In the genomic region with DNA sequence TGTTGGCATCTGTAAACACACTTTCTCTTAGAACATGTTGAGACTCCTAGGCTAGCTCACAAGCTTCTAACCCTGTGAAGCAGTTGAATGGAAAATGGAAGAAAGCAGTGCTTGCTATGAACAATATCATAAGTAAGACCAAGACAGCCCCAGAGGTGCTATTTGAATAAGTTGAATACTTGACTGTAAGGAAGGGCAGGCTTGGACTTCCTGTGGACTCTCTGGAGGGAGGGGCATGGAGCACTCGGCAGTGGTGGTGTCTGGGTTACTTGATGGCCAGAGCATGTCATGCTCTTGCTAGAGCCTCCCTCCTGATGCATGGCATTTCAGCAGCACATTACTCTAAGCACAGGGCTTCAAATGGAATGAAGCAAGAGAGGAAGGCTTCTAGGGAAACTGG, we compare ENCODE assay signal across 18 cellular contexts.
A peak's percentile ranks its signal among the peaks of the same experiment; 100 is the strongest.
DNase-seq lines count a peak whose midpoint lies in the region; ATAC-seq and TF ChIP-seq lines count a peak whose summit lies in the region.
"Had no signal": no experiment of that assay in that cellular context is flagged by ENCODE, and none has a peak within 500 bp of the region (broad histone marks: within the 10 kb centered on the region; RNA-seq: fewer than 3 reads in every experiment).

No MANE protein-coding gene starts in this region.

- peaks cover 0 to 1% (median 0%) of the 10 kb centered on the region in 3 donors for H3K27me3 Mint-ChIP-seq in CD14-positive monocyte (ENCODE audit: low read depth in 3 of 3)
- no peaks in the 10 kb centered on the region for H3K27me3 Mint-ChIP-seq in CD8-positive, alpha-beta memory T cell
- no peaks in the 10 kb centered on the region for H3K27me3 Mint-ChIP-seq in activated naive CD8-positive, alpha-beta T cell treated with anti-CD3 and anti-CD28 coated beads, Interleukin-2, amount 10 ng/mL, durations not matched to agents 7 days and 5 days
- no peaks in the 10 kb centered on the region for H3K27me3 Mint-ChIP-seq in naive thymus-derived CD4-positive, alpha-beta T cell
- no peaks in the 10 kb centered on the region for H3K27me3 Mint-ChIP-seq in nephron progenitor cell (ENCODE audit: low read depth, poor library complexity)

- H3K27ac ChIP-seq in CD8-positive, alpha-beta memory T cell (ENCODE audit: low read depth, low read length): no peak overlapping the region
- no peak overlapping the region for H3K27ac ChIP-seq in naive thymus-derived CD4-positive, alpha-beta T cell (ENCODE audit: low read depth, low read length)
- peak overlapping the region in 1 of 2 donors; percentile 76 for H3K27ac ChIP-seq in uterus
- H3K27ac ChIP-seq: colonic mucosa, VCaP had no signal

- H3K9me3 Mint-ChIP-seq in CD14-positive monocyte: peaks cover 0 to 4% (median 3%) of the 10 kb centered on the region in 7 donors
- H3K9me3 Mint-ChIP-seq in CD8-positive, alpha-beta memory T cell: peaks cover 0 to 10% (median 4%) of the 10 kb centered on the region in 5 donors
- peaks cover 6% of the 10 kb centered on the region for H3K9me3 Mint-ChIP-seq in activated naive CD8-positive, alpha-beta T cell treated with anti-CD3 and anti-CD28 coated beads, Interleukin-2, amount 10 ng/mL, durations not matched to agents 7 days and 5 days
- H3K9me3 Mint-ChIP-seq in naive thymus-derived CD4-positive, alpha-beta T cell: peaks cover 0 to 23% (median 3%) of the 10 kb centered on the region in 11 donors
- H3K9me3 Mint-ChIP-seq in nephron progenitor cell: peaks cover 60% of the 10 kb centered on the region

- CTCF ChIA-PET in CD8-positive, alpha-beta memory T cell (lab: Charles Lee): interaction anchor here (1.3 kb wide), 1 partner anchor 202 kb away, joined by 4 read pairs; no protein-coding TSS in a partner anchor
- CTCF ChIA-PET in naive thymus-derived CD4-positive, alpha-beta T cell (lab: Charles Lee): no interaction called here

- H3K4me1 Mint-ChIP-seq in CD14-positive monocyte (peaks cover 54% of the 10 kb centered on the region), nephron progenitor cell (peaks cover 39% of the 10 kb centered on the region)
- H3K4me1 Mint-ChIP-seq in CD8-positive, alpha-beta memory T cell: peaks cover 69 to 82% (median 81%) of the 10 kb centered on the region in 3 donors
- H3K4me1 Mint-ChIP-seq in activated naive CD8-positive, alpha-beta T cell treated with anti-CD3 and anti-CD28 coated beads, Interleukin-2, amount 10 ng/mL, durations not matched to agents 7 days and 5 days: peaks cover 56% of the 10 kb centered on the region
- H3K4me1 Mint-ChIP-seq in naive thymus-derived CD4-positive, alpha-beta T cell: peaks cover 51 to 83% (median 72%) of the 10 kb centered on the region in 7 donors

- TF ChIP-seq POLR2A in uterus (IDR thresholded peaks at IDR 0.05): no peak

- POLR2A ChIA-PET in CD8-positive, alpha-beta memory T cell (lab: Charles Lee): interaction anchor here (0.6 kb wide), 1 partner anchor 211 kb away, joined by 8 read pairs; no protein-coding TSS in a partner anchor
- POLR2A ChIA-PET in activated naive CD8-positive, alpha-beta T cell treated with anti-CD3 and anti-CD28 coated beads, Interleukin-2, amount 10 ng/mL, durations not matched to agents 7 days and 5 days (lab: Charles Lee): interaction anchor here (0.5 to 1.3 kb wide), 3 partner anchors 22 to 183 kb away, joined by 3 to 10 read pairs (median 3); no protein-coding TSS in a partner anchor
- POLR2A ChIA-PET in naive thymus-derived CD4-positive, alpha-beta T cell (lab: Charles Lee): interaction anchor here (1.1 kb wide), 1 partner anchor 60 kb away, joined by 3 read pairs; the partner anchor contains the start of genes MRPS6 and SLC5A3

- DNase-seq in CD14-positive monocyte (ENCODE audit: low spot score) (no peak), nephron progenitor cell (no peak), uterus (no peak), NCI-H748 treated with DMSO at 0.1 percent for 48 hours (lab: John Stamatoyannopoulos, UW) (no peak)
- no peak for DNase-seq in CD8-positive, alpha-beta memory T cell
- DNase-seq in activated naive CD8-positive, alpha-beta T cell treated with anti-CD3 and anti-CD28 coated beads, Interleukin-2, amount 10 ng/mL, durations not matched to agents 7 days and 5 days: no peak
- DNase-seq in naive thymus-derived CD4-positive, alpha-beta T cell: no peak
- DNase-seq: activated CD8-positive, alpha-beta memory T cell treated with anti-CD3 and anti-CD28 coated beads, Interleukin-2, amount 50 U/mL, for 4 hours; amniotic stem cell; colonic mucosa; DMS 273 treated with DMSO at 0.1 percent for 48 hours; NCI-H1436; NCI-H226; right cardiac atrium; RPMI8226; substantia nigra had no signal

- H3K27ac Mint-ChIP-seq in CD14-positive monocyte: peak overlapping the region; percentile 70 to 94 (median 92)
- peak overlapping the region in 6 of 8 donors; percentile 2 to 77 (median 34) for H3K27ac Mint-ChIP-seq in CD8-positive, alpha-beta memory T cell
- peak overlapping the region; percentile 95 for H3K27ac Mint-ChIP-seq in activated naive CD8-positive, alpha-beta T cell treated with anti-CD3 and anti-CD28 coated beads, Interleukin-2, amount 10 ng/mL, durations not matched to agents 7 days and 5 days
- H3K27ac Mint-ChIP-seq in naive thymus-derived CD4-positive, alpha-beta T cell: peak overlapping the region; percentile 26 to 90 (median 73)
- H3K27ac Mint-ChIP-seq in nephron progenitor cell: no peak overlapping the region

- peak overlapping the region; percentile 38 to 43 for H3K4me3 Mint-ChIP-seq in CD14-positive monocyte
- H3K4me3 Mint-ChIP-seq in CD8-positive, alpha-beta memory T cell: no peak overlapping the region
- no peak overlapping the region for H3K4me3 Mint-ChIP-seq in activated naive CD8-positive, alpha-beta T cell treated with anti-CD3 and anti-CD28 coated beads, Interleukin-2, amount 10 ng/mL, durations not matched to agents 7 days and 5 days
- peak overlapping the region in 9 of 10 donors; percentile 53 to 82 (median 64) for H3K4me3 Mint-ChIP-seq in naive thymus-derived CD4-positive, alpha-beta T cell
- no peak overlapping the region for H3K4me3 Mint-ChIP-seq in nephron progenitor cell

- ATAC-seq in activated naive CD8-positive, alpha-beta T cell treated with anti-CD3 and anti-CD28 coated beads, Interleukin-2, amount 10 ng/mL, durations not matched to agents 7 days and 5 days (ENCODE audit: low read depth): no peak
- ATAC-seq in naive thymus-derived CD4-positive, alpha-beta T cell: no peak
- no peak for ATAC-seq in GM18909 (IDR thresholded peaks at IDR 0.05; ENCODE audit: poor library complexity, unreplicated experiment)
- ATAC-seq: right cardiac atrium had no signal

- no peaks in the 10 kb centered on the region for H3K9me3 ChIP-seq in CD8-positive, alpha-beta memory T cell (ENCODE audit: low read length)
- H3K9me3 ChIP-seq in naive thymus-derived CD4-positive, alpha-beta T cell (ENCODE audit: control insufficient read depth in 2 of 3, low read length in 3 of 3): no peaks in the 10 kb centered on the region
- no peaks in the 10 kb centered on the region for H3K9me3 ChIP-seq in uterus
- H3K9me3 ChIP-seq: colonic mucosa had no signal

- intact Hi-C loops in CD14-positive monocyte (cut with micrococcal nuclease) (no loop called here), uterus (cut with DNase I; ENCODE audit: low total_unique reads) (no loop called here)
- intact Hi-C loops in naive thymus-derived CD4-positive, alpha-beta T cell (cut with micrococcal nuclease): no loop called here

- no peaks in the 10 kb centered on the region for H3K27me3 ChIP-seq in CD8-positive, alpha-beta memory T cell (ENCODE audit: insufficient read depth, low read length, poor library complexity, severe bottlenecking)
- no peaks in the 10 kb centered on the region for H3K27me3 ChIP-seq in naive thymus-derived CD4-positive, alpha-beta T cell (ENCODE audit: control insufficient read depth in 2 of 2, insufficient read depth in 2 of 2, low read length in 2 of 2)
- H3K27me3 ChIP-seq in uterus: no peaks in the 10 kb centered on the region
- H3K27me3 ChIP-seq: colonic mucosa had no signal

- TF ChIP-seq CTCF in CD14-positive monocyte (IDR thresholded peaks at IDR 0.05): no peak
- no peak for TF ChIP-seq CTCF in nephron progenitor cell (IDR thresholded peaks at IDR 0.05)
- TF ChIP-seq CTCF in uterus (IDR thresholded peaks at IDR 0.05): no peak

- H3K36me3 Mint-ChIP-seq in CD14-positive monocyte (peaks cover 33 to 51% of the 10 kb centered on the region in 2 donors), nephron progenitor cell (ENCODE audit: low read depth) (peaks cover 85% of the 10 kb centered on the region)
- peaks cover 37 to 74% (median 37%) of the 10 kb centered on the region in 3 donors for H3K36me3 Mint-ChIP-seq in CD8-positive, alpha-beta memory T cell
- H3K36me3 Mint-ChIP-seq in activated naive CD8-positive, alpha-beta T cell treated with anti-CD3 and anti-CD28 coated beads, Interleukin-2, amount 10 ng/mL, durations not matched to agents 7 days and 5 days: peaks cover 63% of the 10 kb centered on the region
- H3K36me3 Mint-ChIP-seq in naive thymus-derived CD4-positive, alpha-beta T cell: peaks cover 13 to 75% (median 47%) of the 10 kb centered on the region in 5 donors

- H3K4me1 ChIP-seq in CD8-positive, alpha-beta memory T cell (ENCODE audit: insufficient read depth, low read length): peaks cover 49% of the 10 kb centered on the region
- peaks cover 4 to 53% of the 10 kb centered on the region in 2 donors for H3K4me1 ChIP-seq in naive thymus-derived CD4-positive, alpha-beta T cell (ENCODE audit: control insufficient read depth in 2 of 2, insufficient read depth in 2 of 2, low read length in 2 of 2)
- peaks cover 17 to 27% of the 10 kb centered on the region in 2 donors for H3K4me1 ChIP-seq in uterus

- H3K36me3 ChIP-seq in CD8-positive, alpha-beta memory T cell (ENCODE audit: insufficient read depth, low read length): no peaks in the 10 kb centered on the region
- H3K36me3 ChIP-seq in naive thymus-derived CD4-positive, alpha-beta T cell (ENCODE audit: control insufficient read depth in 2 of 3, insufficient read depth in 3 of 3, low read length in 3 of 3): peaks cover 0 to 11% (median 0%) of the 10 kb centered on the region in 3 experiments
- no peaks in the 10 kb centered on the region for H3K36me3 ChIP-seq in uterus
- H3K36me3 ChIP-seq: colonic mucosa had no signal

- H3K4me3 ChIP-seq in CD8-positive, alpha-beta memory T cell (ENCODE audit: low read length): no peak overlapping the region
- no peak overlapping the region for H3K4me3 ChIP-seq in naive thymus-derived CD4-positive, alpha-beta T cell (ENCODE audit: low read length)
- H3K4me3 ChIP-seq in uterus: no peak overlapping the region
- H3K4me3 ChIP-seq: colonic mucosa had no signal

Comparison
In these comparisons a context has a peak if more than half of its experiments do, and no peak if none do; other contexts are left out.
1. H3K4me3 Mint-ChIP-seq: peak in CD14-positive monocyte (2 of 2) and naive thymus-derived CD4-positive, alpha-beta T cell (9 of 10); none in CD8-positive, alpha-beta memory T cell (0 of 7), activated naive CD8-positive, alpha-beta T cell treated with anti-CD3 and anti-CD28 coated beads, Interleukin-2, amount 10 ng/mL, durations not matched to agents 7 days and 5 days (single experiment) and nephron progenitor cell (single experiment).